In genomic region chr19:13902993-13903555, GRCh38 we compare ENCODE assay signal across 9 cellular contexts. TPM values are rescaled to one million over a fixed set of nuclear protein-coding genes. Genes with fewer than 3 reads are reported as not detected.
A peak's percentile ranks its signal among the peaks of the same experiment; 100 is the strongest.
DNase-seq lines count a peak whose midpoint lies in the region; ATAC-seq and TF ChIP-seq lines count a peak whose summit lies in the region.
"Had no signal": no experiment of that assay in that cellular context is flagged by ENCODE, and none has a peak within 500 bp of the region (broad histone marks: within the 10 kb centered on the region; RNA-seq: fewer than 3 reads in every experiment).

No MANE protein-coding gene starts in this region.

- intact Hi-C loops in psoas muscle (cut with DNase I) (no loop called here), ascending aorta (cut with DNase I) (no loop called here)

- no peaks in the 10 kb centered on the region for H3K27me3 Mint-ChIP-seq in nephron progenitor cell (ENCODE audit: low read depth, poor library complexity)

- H3K27ac Mint-ChIP-seq in nephron progenitor cell: no peak overlapping the region

- peaks cover 3% of the 10 kb centered on the region for H3K9me3 Mint-ChIP-seq in nephron progenitor cell

- WGBS in psoas muscle, 3 donors: 67 to 82% (median 75%) methylated on average over 4 of the region's 4 CpGs

- H3K4me3 Mint-ChIP-seq in nephron progenitor cell: no peak overlapping the region

- DNase-seq in AG10803 (ENCODE audit: low read depth) (no peak), GM10248 (ENCODE audit: extremely low spot score) (no peak), OCI-M1 (lab: John Stamatoyannopoulos, UW) (peak; percentile 97), epithelial cell of esophagus (ENCODE audit: low read depth) (no peak), nephron progenitor cell (no peak), amniotic stem cell (lab: John Stamatoyannopoulos, UW) (no peak), psoas muscle (no peak), ascending aorta (ENCODE audit: low spot score in 2 of 2) (no peak)
- DNase-seq: glutamatergic neuron had no signal

- H3K4me1 Mint-ChIP-seq in nephron progenitor cell: peaks cover 18% of the 10 kb centered on the region

- H3K27ac ChIP-seq in psoas muscle (no peak overlapping the region), ascending aorta (no peak overlapping the region)

- no peaks in the 10 kb centered on the region for H3K9me3 ChIP-seq in psoas muscle
- H3K9me3 ChIP-seq in ascending aorta: no peaks in the 10 kb centered on the region

- H3K27me3 ChIP-seq in psoas muscle (ENCODE audit: insufficient read depth in 3 of 3, low read length in 2 of 3) (no peaks in the 10 kb centered on the region), ascending aorta (no peaks in the 10 kb centered on the region)

- H3K36me3 Mint-ChIP-seq in nephron progenitor cell (ENCODE audit: low read depth): no peaks in the 10 kb centered on the region

- H3K36me3 ChIP-seq in psoas muscle (ENCODE audit: insufficient read depth in 1 of 2, low read depth in 1 of 2) (no peaks in the 10 kb centered on the region), ascending aorta (no peaks in the 10 kb centered on the region)

- CTCF ChIA-PET in GM10248 (lab: Yijun Ruan, JAX): interaction anchor here (1.0 to 2.7 kb wide), 11 partner anchors 8 to 174 kb away, joined by 3 to 8 read pairs (median 4); no protein-coding TSS in a partner anchor

- ATAC-seq in psoas muscle: no peak

- POLR2A ChIA-PET in GM10248 (lab: Yijun Ruan, JAX): no interaction called here

- TF ChIP-seq CTCF in AG10803 (conservative IDR thresholded peaks at IDR 0.05; ENCODE audit: low read length): peak; percentile 28
- TF ChIP-seq CTCF in GM10248 (IDR thresholded peaks at IDR 0.05; ENCODE audit: control extremely low read depth, extremely low read depth, low read depth, missing control alignments): peak; percentile 44
- TF ChIP-seq CTCF in epithelial cell of esophagus (IDR thresholded peaks at IDR 0.05; ENCODE audit: insufficient read depth, low read depth, low read length, missing control alignments): peak; percentile 31
- no peak for TF ChIP-seq CTCF in nephron progenitor cell (IDR thresholded peaks at IDR 0.05)
- no peak for TF ChIP-seq CTCF in psoas muscle (IDR thresholded peaks at IDR 0.05)
- peak in 1 of 3 experiments; percentile 24 for TF ChIP-seq CTCF in ascending aorta (IDR thresholded peaks at IDR 0.05)

- no peak overlapping the region for H3K4me3 ChIP-seq in AG10803 (ENCODE audit: low read length)
- H3K4me3 ChIP-seq in epithelial cell of esophagus (ENCODE audit: low read length): no peak overlapping the region
- no peak overlapping the region for H3K4me3 ChIP-seq in psoas muscle
- H3K4me3 ChIP-seq in ascending aorta: no peak overlapping the region

- peaks cover 3% of the 10 kb centered on the region for H3K4me1 ChIP-seq in psoas muscle
- peaks cover 4 to 13% of the 10 kb centered on the region in 2 donors for H3K4me1 ChIP-seq in ascending aorta

RNA-seq across cellular contexts. Expression of gene BRME1, which starts 2.8 kb away (rescaled TPM):
- 1 to 10 TPM in 2 of 4 donors, under 1 TPM in 2; 0.27 to 1.5 (median 1.0) TPM for total RNA-seq in psoas muscle
- polyA plus RNA-seq in psoas muscle: 1 to 10 TPM in 2 of 3 donors, under 1 TPM in 1; 0.86 to 2.5 (median 1.7) TPM
- not detected for total RNA-seq in ascending aorta

RNA-seq across cellular contexts. Expression of gene CC2D1A, which starts 2.9 kb away (rescaled TPM):
- total RNA-seq in psoas muscle: 10 to 100 TPM; 21.1 to 26.1 (median 24.6) TPM
- polyA plus RNA-seq in psoas muscle: 10 to 100 TPM; 20.1 to 31.7 (median 23.1) TPM
- total RNA-seq in ascending aorta: 128 TPM

RNA-seq across cellular contexts. Expression of gene NANOS3, which starts 26.1 kb away (rescaled TPM):
- total RNA-seq in psoas muscle: not detected
- not detected for polyA plus RNA-seq in psoas muscle
- not detected for total RNA-seq in ascending aorta

RNA-seq across cellular contexts. Expression of gene PODNL1, which starts 35.1 kb away (rescaled TPM):
- total RNA-seq in psoas muscle (1 to 10 TPM in 1 of 4 donors, under 1 TPM in 3; 0.18 to 1.3 (median 0.39) TPM), ascending aorta (12.9 TPM)
- polyA plus RNA-seq in psoas muscle: 1 to 10 TPM in 1 of 3 donors, under 1 TPM in 2; 0.07 to 1.3 (median 0.25) TPM

RNA-seq across cellular contexts. Expression of gene DCAF15, which starts 49.2 kb away (rescaled TPM):
- total RNA-seq in psoas muscle (10 to 100 TPM in 3 of 4 donors, 1 to 10 TPM in 1; 9.2 to 25.3 (median 16.0) TPM), ascending aorta (35.0 TPM)
- polyA plus RNA-seq in psoas muscle: 10 to 100 TPM; 13.8 to 24.5 (median 16.6) TPM

Comparison
In these comparisons a context has a peak if more than half of its experiments do, and no peak if none do; other contexts are left out.
1. CTCF ChIP-seq: peak in AG10803 (single experiment), GM10248 (single experiment) and epithelial cell of esophagus (single experiment); none in nephron progenitor cell (single experiment) and psoas muscle (single experiment).